In the genomic region with DNA sequence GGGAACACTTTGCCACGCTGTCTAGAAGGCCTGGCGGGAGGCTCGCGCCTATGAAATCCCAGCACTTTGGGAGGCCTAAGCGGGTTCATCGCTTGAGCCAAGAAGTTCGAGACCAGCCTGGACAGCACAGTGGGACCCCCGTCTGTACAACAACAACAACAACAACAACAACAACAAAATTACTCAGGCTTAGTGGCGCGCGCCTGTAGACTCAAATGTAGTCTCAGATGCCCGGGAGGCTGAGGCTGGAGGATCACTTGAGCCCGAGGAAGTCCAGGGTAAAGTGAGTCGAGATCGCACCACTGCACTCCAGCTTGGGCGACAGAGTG, we compare ENCODE assay signal across 9 cellular contexts. TPM values are rescaled to one million over a fixed set of nuclear protein-coding genes. Genes with fewer than 3 reads are reported as not detected.
DNase-seq lines count a peak whose midpoint lies in the region; ATAC-seq lines count a peak whose summit lies in the region.
"Had no signal": no experiment of that assay in that cellular context is flagged by ENCODE, and none has a peak within 500 bp of the region (broad histone marks: within the 10 kb centered on the region; RNA-seq: fewer than 3 reads in every experiment).

No MANE protein-coding gene starts in this region.

- peak overlapping the region; percentile 90 to 97 (median 92) for H3K4me3 Mint-ChIP-seq in CD4-positive, CD25-positive, alpha-beta regulatory T cell

- H3K9me3 ChIP-seq in CD4-positive, CD25-positive, alpha-beta regulatory T cell (ENCODE audit: control insufficient read depth in 2 of 2, low read length in 2 of 2): no peaks in the 10 kb centered on the region
- H3K9me3 ChIP-seq in HUES6 (ENCODE audit: control insufficient read depth, insufficient read depth, low read depth, low read length) (no peaks in the 10 kb centered on the region), duodenal mucosa (ENCODE audit: control insufficient read depth in 1 of 2, low read length in 2 of 2) (no peaks in the 10 kb centered on the region), neuronal stem cell (replicated peaks in 1 of 2; ENCODE audit: control insufficient read depth in 2 of 2, insufficient read depth in 1 of 2, low read depth in 1 of 2, low read length in 2 of 2) (peaks cover 0 to 2% of the 10 kb centered on the region in 2 donors)

- no peaks in the 10 kb centered on the region for H3K79me1 ChIP-seq in neuronal stem cell (ENCODE audit: low read depth, low read length)

- no peak overlapping the region for H4K8ac ChIP-seq in neuronal stem cell (ENCODE audit: low read depth, low read length)

- H3K18ac ChIP-seq in neuronal stem cell (ENCODE audit: low read length): no peak overlapping the region

- H3K4me1 Mint-ChIP-seq in CD4-positive, CD25-positive, alpha-beta regulatory T cell: peaks cover 5 to 19% (median 16%) of the 10 kb centered on the region in 4 donors

- no peak overlapping the region for H3K4me3 ChIP-seq in CD4-positive, CD25-positive, alpha-beta regulatory T cell (ENCODE audit: low read depth, low read length)
- H3K4me3 ChIP-seq in HUES6 (ENCODE audit: low read depth, low read length): peak overlapping the region; percentile 65
- H3K4me3 ChIP-seq in duodenal mucosa (ENCODE audit: low read depth in 1 of 2, low read length in 2 of 2): peak overlapping the region; percentile 83 to 90
- H3K4me3 ChIP-seq in neuronal stem cell (ENCODE audit: low read length in 2 of 2): peak overlapping the region; percentile 42 to 76

- H2BK12ac ChIP-seq in neuronal stem cell (ENCODE audit: low read length): no peak overlapping the region

- H3K4ac ChIP-seq in neuronal stem cell (ENCODE audit: low read length): no peak overlapping the region

- H3K27me3 Mint-ChIP-seq in CD4-positive, CD25-positive, alpha-beta regulatory T cell: no peaks in the 10 kb centered on the region

- H3K27ac ChIP-seq in CD4-positive, CD25-positive, alpha-beta regulatory T cell (ENCODE audit: insufficient read depth, low read length, poor library complexity, severe bottlenecking): no peak overlapping the region
- H3K27ac ChIP-seq in HUES6 (ENCODE audit: low read depth, low read length): no peak overlapping the region
- peak overlapping the region; percentile 67 for H3K27ac ChIP-seq in duodenal mucosa (ENCODE audit: low read depth, low read length)
- no peak overlapping the region for H3K27ac ChIP-seq in neuronal stem cell (replicated peaks; ENCODE audit: low read length)
- H3K27ac ChIP-seq: epithelial cell of prostate had no signal

- no peak for DNase-seq in CD4-positive, CD25-positive, alpha-beta regulatory T cell
- no peak for DNase-seq in neuronal stem cell (ENCODE audit: low spot score)
- no peak for DNase-seq in C1 segment of cervical spinal cord (lab: John Stamatoyannopoulos, UW)
- no peak for DNase-seq in activated gamma-delta T cell (lab: John Stamatoyannopoulos, UW)
- DNase-seq in SKM-1 (lab: John Stamatoyannopoulos, UW; ENCODE audit: unreplicated experiment): no peak
- DNase-seq in NCI-H69 (lab: John Stamatoyannopoulos, UW): no peak

- H3K36me3 Mint-ChIP-seq in CD4-positive, CD25-positive, alpha-beta regulatory T cell: peaks cover 15% of the 10 kb centered on the region

- H2AFZ ChIP-seq in neuronal stem cell (ENCODE audit: low read length): peak overlapping the region; percentile 84

- H3K14ac ChIP-seq in neuronal stem cell (ENCODE audit: low read length): no peak overlapping the region

- H3K9ac ChIP-seq in HUES6 (ENCODE audit: low read length) (no peak overlapping the region), duodenal mucosa (ENCODE audit: low read depth in 1 of 2, low read length in 2 of 2) (peak overlapping the region; percentile 28 to 71), neuronal stem cell (ENCODE audit: low read depth, low read length, poor library complexity) (no peak overlapping the region)

- no peak overlapping the region for H2AK5ac ChIP-seq in neuronal stem cell (ENCODE audit: low read depth, low read length)

- H2BK15ac ChIP-seq in neuronal stem cell (ENCODE audit: low read length): no peak overlapping the region

- no peak overlapping the region for H2BK120ac ChIP-seq in neuronal stem cell (ENCODE audit: low read depth, low read length)

- peaks cover 0 to 1% (median 0%) of the 10 kb centered on the region in 7 donors for H3K9me3 Mint-ChIP-seq in CD4-positive, CD25-positive, alpha-beta regulatory T cell

- H3K4me2 ChIP-seq in neuronal stem cell (ENCODE audit: insufficient read depth, low read length, poor library complexity, severe bottlenecking): peak overlapping the region; percentile 75

- no CpG with 5 or more reads among the region's 16 CpGs for WGBS in neuronal stem cell (ENCODE audit: extremely low coverage in 2 of 2, insufficient read length in 2 of 2, insufficient replicate concordance in 1 of 2), 2 donors

- H4K91ac ChIP-seq in neuronal stem cell (ENCODE audit: low read depth, low read length, poor library complexity): no peak overlapping the region

- ATAC-seq in CD4-positive, CD25-positive, alpha-beta regulatory T cell (ENCODE audit: low read depth in 2 of 2): no peak

- no peaks in the 10 kb centered on the region for H3K36me3 ChIP-seq in CD4-positive, CD25-positive, alpha-beta regulatory T cell (ENCODE audit: control insufficient read depth, insufficient read depth, low read length)
- H3K36me3 ChIP-seq in HUES6 (ENCODE audit: control insufficient read depth, insufficient read depth, low read length): no peaks in the 10 kb centered on the region
- no peaks in the 10 kb centered on the region for H3K36me3 ChIP-seq in duodenal mucosa (ENCODE audit: control insufficient read depth in 1 of 2, insufficient read depth in 2 of 2, low read length in 2 of 2)
- H3K36me3 ChIP-seq in neuronal stem cell (replicated peaks in 1 of 2; ENCODE audit: control insufficient read depth in 2 of 2, insufficient read depth in 2 of 2, low read length in 2 of 2): no peaks in the 10 kb centered on the region

- peak overlapping the region; percentile 89 to 94 (median 91) for H3K27ac Mint-ChIP-seq in CD4-positive, CD25-positive, alpha-beta regulatory T cell

- H3K4me1 ChIP-seq in CD4-positive, CD25-positive, alpha-beta regulatory T cell (ENCODE audit: control insufficient read depth, insufficient read depth, low read length, poor library complexity, severe bottlenecking): peaks cover 17% of the 10 kb centered on the region
- H3K4me1 ChIP-seq in HUES6 (ENCODE audit: control insufficient read depth, insufficient read depth, low read length) (peaks cover 9% of the 10 kb centered on the region), duodenal mucosa (ENCODE audit: control insufficient read depth in 1 of 2, insufficient read depth in 2 of 2, low read length in 2 of 2) (no peaks in the 10 kb centered on the region), neuronal stem cell (ENCODE audit: control insufficient read depth in 2 of 2, insufficient read depth in 1 of 2, low read depth in 1 of 2, low read length in 2 of 2) (peaks cover 3 to 12% of the 10 kb centered on the region in 2 donors)

- H3K27me3 ChIP-seq in CD4-positive, CD25-positive, alpha-beta regulatory T cell (ENCODE audit: control insufficient read depth, insufficient read depth, low read length): no peaks in the 10 kb centered on the region
- H3K27me3 ChIP-seq in HUES6 (ENCODE audit: control insufficient read depth, insufficient read depth, low read length) (peaks cover 43% of the 10 kb centered on the region), duodenal mucosa (ENCODE audit: control insufficient read depth in 1 of 2, insufficient read depth in 2 of 2, low read length in 2 of 2) (peaks cover 0 to 5% of the 10 kb centered on the region in 2 donors), neuronal stem cell (ENCODE audit: control insufficient read depth in 3 of 3, insufficient read depth in 3 of 3, low read depth in 1 of 3, low read length in 3 of 3) (peaks cover 13 to 84% (median 26%) of the 10 kb centered on the region in 3 experiments)

- H2BK5ac ChIP-seq in neuronal stem cell (ENCODE audit: low read length): no peak overlapping the region

- peak overlapping the region; percentile 50 for H3K23ac ChIP-seq in neuronal stem cell (ENCODE audit: low read depth, low read length, poor library complexity)

RNA-seq across cellular contexts. Expression of a gene that starts 0.3 kb away (rescaled TPM):
- total RNA-seq in CD4-positive, CD25-positive, alpha-beta regulatory T cell: 25.5 TPM
- 1 to 10 TPM; 4.9 to 6.2 (median 5.1) TPM for polyA plus RNA-seq in CD4-positive, CD25-positive, alpha-beta regulatory T cell
- 1.5 TPM for polyA plus RNA-seq in neuronal stem cell (2013, experiment 1 of 2)
- polyA plus RNA-seq in neuronal stem cell (2013, experiment 2 of 2): 1.7 TPM

RNA-seq across cellular contexts. Expression of a gene that starts 16.6 kb away (rescaled TPM):
- 7.0 TPM for total RNA-seq in CD4-positive, CD25-positive, alpha-beta regulatory T cell
- polyA plus RNA-seq in CD4-positive, CD25-positive, alpha-beta regulatory T cell: 1 to 10 TPM; 2.6 to 3.6 (median 2.9) TPM
- polyA plus RNA-seq in neuronal stem cell (2013, experiment 1 of 2): 10.5 TPM
- 10.6 TPM for polyA plus RNA-seq in neuronal stem cell (2013, experiment 2 of 2)

Comparison
In these comparisons a context has a peak if more than half of its experiments do, and no peak if none do; other contexts are left out.
1. H3K9ac ChIP-seq: peak in duodenal mucosa (2 of 2); none in HUES6 (single experiment) and neuronal stem cell (single experiment).